Comparison of ENCODE assay signal across 22 cellular contexts in the genomic region with DNA sequence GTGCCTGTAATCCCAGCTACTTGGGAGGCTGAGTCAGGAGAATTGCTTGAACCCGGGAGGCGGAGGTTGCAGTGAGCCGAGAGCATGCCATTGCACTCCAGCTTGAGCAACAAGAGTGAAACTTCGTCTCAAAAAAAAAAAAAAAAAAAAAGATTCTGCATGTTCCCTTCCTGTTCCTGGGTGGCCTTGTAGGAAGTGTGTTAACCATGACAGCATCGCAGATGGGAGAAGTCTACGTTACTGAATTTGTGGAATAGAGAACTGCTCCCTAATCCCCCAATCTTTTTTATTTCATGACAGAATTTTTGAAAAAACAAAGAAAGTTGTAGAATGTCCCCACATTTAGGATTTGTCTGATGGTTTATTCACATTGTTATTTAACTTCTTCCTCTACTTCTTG. TPM values are rescaled to one million over a fixed set of nuclear protein-coding genes. Genes with fewer than 3 reads are reported as not detected.
"Had no signal": no experiment of that assay in that cellular context is flagged by ENCODE, and none has a peak within 500 bp of the region (broad histone marks: within the 10 kb centered on the region; RNA-seq: fewer than 3 reads in every experiment).

No MANE protein-coding gene starts in this region.

- H3K4me1 Mint-ChIP-seq: activated naive CD8-positive, alpha-beta T cell treated with anti-CD3 and anti-CD28 coated beads, Interleukin-2, amount 10 ng/mL, durations not matched to agents 7 days and 5 days had no signal

- H3K27ac Mint-ChIP-seq: activated CD8-positive, alpha-beta T cell treated with anti-CD3 and anti-CD28 coated beads for 36 hours; activated naive CD8-positive, alpha-beta T cell treated with anti-CD3 and anti-CD28 coated beads, Interleukin-2, amount 10 ng/mL, durations not matched to agents 7 days and 5 days had no signal

- H3K27me3 Mint-ChIP-seq: activated CD8-positive, alpha-beta T cell treated with anti-CD3 and anti-CD28 coated beads for 36 hours had no signal

- ATAC-seq: activated CD4-positive, CD25-positive, alpha-beta regulatory T cell treated with anti-CD3 and anti-CD28 coated beads, Interleukin-2, amount 50 U/mL, for 24 hours had no signal

- H3K27me3 ChIP-seq: adrenal gland had no signal

- H3K4me1 ChIP-seq: adrenal gland had no signal

- H3K27ac ChIP-seq: adrenal gland, PC-9, SK-N-MC had no signal

- H3K4me3 ChIP-seq: adrenal gland, PC-9, SK-N-MC had no signal

- H3K4me2 ChIP-seq: PC-9 had no signal

- DNase-seq: activated CD4-positive, alpha-beta T cell treated with anti-CD3 and anti-CD28 coated beads for 4 hours; activated CD8-positive, alpha-beta memory T cell treated with anti-CD3 and anti-CD28 coated beads, Interleukin-2, amount 50 U/mL, for 48 hours; activated CD8-positive, alpha-beta T cell treated with anti-CD3 and anti-CD28 coated beads for 36 hours; activated naive CD4-positive, alpha-beta T cell treated with anti-CD3 and anti-CD28 coated beads, Interleukin-2, amount 50 U/mL, for 16 hours; activated naive CD8-positive, alpha-beta T cell treated with anti-CD3 and anti-CD28 coated beads, Interleukin-2, amount 10 ng/mL, durations not matched to agents 7 days and 5 days; activated T-cell treated with anti-CD3 and anti-CD28 coated beads, Interleukin-2, amount 50 U/mL, for 1 hour; adrenal gland; anterior cingulate cortex; KBM-7; NCI-H1105 treated with DMSO at 0.1 percent for 48 hours; NCI-H146; NCI-H187 treated with DMSO at 0.1 percent for 48 hours; NCI-H2081 treated with DMSO at 0.1 percent for 48 hours; NCI-H446; NCI-H524; PC-9; SHP77 treated with DMSO at 0.1 percent for 48 hours; T-helper 1 cell had no signal

- H3K9me3 Mint-ChIP-seq: activated CD8-positive, alpha-beta T cell treated with anti-CD3 and anti-CD28 coated beads for 36 hours; activated naive CD8-positive, alpha-beta T cell treated with anti-CD3 and anti-CD28 coated beads, Interleukin-2, amount 10 ng/mL, durations not matched to agents 7 days and 5 days had no signal

- H3K36me3 ChIP-seq: adrenal gland had no signal

- H3K4me3 Mint-ChIP-seq: activated CD8-positive, alpha-beta T cell treated with anti-CD3 and anti-CD28 coated beads for 36 hours; activated naive CD8-positive, alpha-beta T cell treated with anti-CD3 and anti-CD28 coated beads, Interleukin-2, amount 10 ng/mL, durations not matched to agents 7 days and 5 days had no signal

- H3K36me3 Mint-ChIP-seq: activated naive CD8-positive, alpha-beta T cell treated with anti-CD3 and anti-CD28 coated beads, Interleukin-2, amount 10 ng/mL, durations not matched to agents 7 days and 5 days had no signal

- H2AFZ ChIP-seq: PC-9 had no signal

- H3K9me3 ChIP-seq: adrenal gland had no signal

RNA-seq across cellular contexts. Expression of a gene that starts 45.4 kb away (rescaled TPM):
- total RNA-seq: activated CD8-positive, alpha-beta T cell treated with anti-CD3 and anti-CD28 coated beads for 36 hours; activated naive CD8-positive, alpha-beta T cell treated with anti-CD3 and anti-CD28 coated beads, Interleukin-2, amount 10 ng/mL, durations not matched to agents 7 days and 5 days; PC-9; T-helper 2 cell treated with Interferon-gamma antibody and Interleukin-4, amounts not matched to agents 100 ng/mL and 5 ng/mL, for 36 hours had no signal

RNA-seq across cellular contexts. Expression of a gene that starts 45.4 kb away (rescaled TPM):
- total RNA-seq: activated CD8-positive, alpha-beta T cell treated with anti-CD3 and anti-CD28 coated beads for 36 hours; activated naive CD8-positive, alpha-beta T cell treated with anti-CD3 and anti-CD28 coated beads, Interleukin-2, amount 10 ng/mL, durations not matched to agents 7 days and 5 days; cardiac septum; T-helper 2 cell treated with Interferon-gamma antibody and Interleukin-4, amounts not matched to agents 100 ng/mL and 5 ng/mL, for 36 hours had no signal
